ENCODE assay signal across 26 cellular contexts in the genomic region with DNA sequence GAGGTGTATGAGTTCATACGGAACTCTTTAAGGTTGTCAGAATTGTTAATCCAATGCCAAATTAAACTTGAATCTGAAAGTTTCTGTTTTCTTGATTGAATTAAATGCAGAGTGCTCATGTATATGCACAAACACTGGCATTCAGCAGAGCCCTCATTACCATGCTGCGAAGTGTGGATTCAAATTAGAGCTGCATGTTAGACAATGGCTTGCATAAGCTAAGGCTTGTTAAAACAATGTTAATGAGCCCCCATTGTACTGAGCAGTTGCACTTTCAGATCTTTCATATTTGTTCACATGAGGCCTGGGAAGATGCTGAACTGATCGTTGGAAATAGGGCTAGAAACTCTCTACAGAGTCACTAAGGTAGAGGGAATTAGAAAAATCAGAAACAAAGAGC.
A peak's percentile ranks its signal among the peaks of the same experiment; 100 is the strongest.
DNase-seq lines count a peak whose midpoint lies in the region; ATAC-seq, FAIRE-seq and TF ChIP-seq lines count a peak whose summit lies in the region.
"Had no signal": no experiment of that assay in that cellular context is flagged by ENCODE, and none has a peak within 500 bp of the region (broad histone marks: within the 10 kb centered on the region; RNA-seq: fewer than 3 reads in every experiment).

No MANE protein-coding gene starts in this region.

- 50% methylated on average over 3 of the region's 3 CpGs for WGBS in GM12878 (ENCODE audit: insufficient coverage, insufficient replicate concordance, low lambda C conversion rate, missing lambda C conversion rate)

- H3K9ac ChIP-seq in GM12878 (ENCODE audit: control insufficient read depth, insufficient read depth, low read length): no peak overlapping the region
- H3K9ac ChIP-seq in neural progenitor cell: no peak overlapping the region
- H3K9ac ChIP-seq: SK-N-SH had no signal

- no peaks in the 10 kb centered on the region for H3K36me3 Mint-ChIP-seq in neural progenitor cell
- H3K36me3 Mint-ChIP-seq in natural killer cell treated with Interleukin-12 subunit alpha and Interleukin-12 subunit beta and Interleukin-15 and Interleukin-18, amount 100 ng/mL, for 72 hours: no peaks in the 10 kb centered on the region
- no peaks in the 10 kb centered on the region for H3K36me3 Mint-ChIP-seq in activated T-helper 1 cell treated with anti-CD3 and anti-CD28 coated beads, Interleukin-12 subunit alpha, Interleukin-12 subunit beta, Interleukin-2, Interleukin-4 antibody, amounts not matched to agents 30 ng/mL and 10 ng/mL and 1 ng/mL, durations not matched to agents 14 hours and 24 hours and 36 hours (ENCODE audit: low read depth)
- H3K36me3 Mint-ChIP-seq: CD14-positive monocyte; CD8-positive, alpha-beta memory T cell had no signal

- H3K36me3 ChIP-seq in GM12878 (ENCODE audit: control insufficient read depth in 2 of 2, insufficient read depth in 2 of 2, low read length in 1 of 2): no peaks in the 10 kb centered on the region
- H3K36me3 ChIP-seq in neural progenitor cell: no peaks in the 10 kb centered on the region
- H3K36me3 ChIP-seq: BE2C, MG63 had no signal

- H3K27ac ChIP-seq in GM12878 (ENCODE audit: control insufficient read depth, insufficient read depth) (no peak overlapping the region), neural progenitor cell (no peak overlapping the region)
- H3K27ac ChIP-seq: 22Rv1 had no signal

- no peaks in the 10 kb centered on the region for H3K27me3 ChIP-seq in GM12878 (replicated peaks in 1 of 2; ENCODE audit: control insufficient read depth in 2 of 2, insufficient read depth in 2 of 2, low read length in 1 of 2)
- H3K27me3 ChIP-seq in neural progenitor cell: no peaks in the 10 kb centered on the region
- H3K27me3 ChIP-seq: BE2C, MG63 had no signal

- H3K27me3 Mint-ChIP-seq in neural progenitor cell (ENCODE audit: insufficient read depth, low read depth): peaks cover 3% of the 10 kb centered on the region
- H3K27me3 Mint-ChIP-seq in natural killer cell treated with Interleukin-12 subunit alpha and Interleukin-12 subunit beta and Interleukin-15 and Interleukin-18, amount 100 ng/mL, for 72 hours: no peaks in the 10 kb centered on the region
- H3K27me3 Mint-ChIP-seq in activated T-helper 1 cell treated with anti-CD3 and anti-CD28 coated beads, Interleukin-12 subunit alpha, Interleukin-12 subunit beta, Interleukin-2, Interleukin-4 antibody, amounts not matched to agents 30 ng/mL and 10 ng/mL and 1 ng/mL, durations not matched to agents 14 hours and 24 hours and 36 hours (ENCODE audit: insufficient read depth): no peaks in the 10 kb centered on the region
- H3K27me3 Mint-ChIP-seq: CD8-positive, alpha-beta memory T cell had no signal

- in situ Hi-C loops in GM12878 (cut with MboI): no loop called here

- no peak for FAIRE-seq in GM12878 (lab: Jason Lieb, UNC)
- FAIRE-seq: RCC 7860 had no signal

- H4K20me1 ChIP-seq in GM12878 (ENCODE audit: control insufficient read depth, insufficient read depth): no peaks in the 10 kb centered on the region
- no peaks in the 10 kb centered on the region for H4K20me1 ChIP-seq in neural progenitor cell (ENCODE audit: low read depth)

- POLR2A ChIA-PET in GM12878 (lab: Charles Lee): no interaction called here

- no peak for TF ChIP-seq RAD21 in GM12878 (IDR thresholded peaks at IDR 0.05; ENCODE audit: insufficient read depth, low read depth, low read length)

- no peak overlapping the region for H3K27ac Mint-ChIP-seq in neural progenitor cell
- no peak overlapping the region for H3K27ac Mint-ChIP-seq in natural killer cell treated with Interleukin-12 subunit alpha and Interleukin-12 subunit beta and Interleukin-15 and Interleukin-18, amount 100 ng/mL, for 72 hours
- no peak overlapping the region for H3K27ac Mint-ChIP-seq in activated T-helper 1 cell treated with anti-CD3 and anti-CD28 coated beads, Interleukin-12 subunit alpha, Interleukin-12 subunit beta, Interleukin-2, Interleukin-4 antibody, amounts not matched to agents 30 ng/mL and 10 ng/mL and 1 ng/mL, durations not matched to agents 14 hours and 24 hours and 36 hours
- H3K27ac Mint-ChIP-seq: CD14-positive monocyte; CD8-positive, alpha-beta memory T cell had no signal

- no peaks in the 10 kb centered on the region for H3K9me3 Mint-ChIP-seq in neural progenitor cell
- peaks cover 6% of the 10 kb centered on the region for H3K9me3 Mint-ChIP-seq in natural killer cell treated with Interleukin-12 subunit alpha and Interleukin-12 subunit beta and Interleukin-15 and Interleukin-18, amount 100 ng/mL, for 72 hours
- no peaks in the 10 kb centered on the region for H3K9me3 Mint-ChIP-seq in activated T-helper 1 cell treated with anti-CD3 and anti-CD28 coated beads, Interleukin-12 subunit alpha, Interleukin-12 subunit beta, Interleukin-2, Interleukin-4 antibody, amounts not matched to agents 30 ng/mL and 10 ng/mL and 1 ng/mL, durations not matched to agents 14 hours and 24 hours and 36 hours

- SMC1A ChIA-PET in GM12878 (lab: Charles Lee; ENCODE audit: uncharacterized antibody, unreplicated experiment): no interaction called here

- no peak overlapping the region for H3K4me3 Mint-ChIP-seq in neural progenitor cell
- no peak overlapping the region for H3K4me3 Mint-ChIP-seq in natural killer cell treated with Interleukin-12 subunit alpha and Interleukin-12 subunit beta and Interleukin-15 and Interleukin-18, amount 100 ng/mL, for 72 hours
- no peak overlapping the region for H3K4me3 Mint-ChIP-seq in activated T-helper 1 cell treated with anti-CD3 and anti-CD28 coated beads, Interleukin-12 subunit alpha, Interleukin-12 subunit beta, Interleukin-2, Interleukin-4 antibody, amounts not matched to agents 30 ng/mL and 10 ng/mL and 1 ng/mL, durations not matched to agents 14 hours and 24 hours and 36 hours
- H3K4me3 Mint-ChIP-seq: CD14-positive monocyte; CD8-positive, alpha-beta memory T cell had no signal

- no peaks in the 10 kb centered on the region for H3K4me1 ChIP-seq in GM12878 (ENCODE audit: control insufficient read depth, insufficient read depth, low read length)
- no peaks in the 10 kb centered on the region for H3K4me1 ChIP-seq in neural progenitor cell
- H3K4me1 ChIP-seq: BE2C had no signal

- H3K4me1 Mint-ChIP-seq in neural progenitor cell: peaks cover 3% of the 10 kb centered on the region
- no peaks in the 10 kb centered on the region for H3K4me1 Mint-ChIP-seq in natural killer cell treated with Interleukin-12 subunit alpha and Interleukin-12 subunit beta and Interleukin-15 and Interleukin-18, amount 100 ng/mL, for 72 hours (ENCODE audit: low read depth in 2 of 2)
- no peaks in the 10 kb centered on the region for H3K4me1 Mint-ChIP-seq in activated T-helper 1 cell treated with anti-CD3 and anti-CD28 coated beads, Interleukin-12 subunit alpha, Interleukin-12 subunit beta, Interleukin-2, Interleukin-4 antibody, amounts not matched to agents 30 ng/mL and 10 ng/mL and 1 ng/mL, durations not matched to agents 14 hours and 24 hours and 36 hours (ENCODE audit: low read depth)
- H3K4me1 Mint-ChIP-seq: CD14-positive monocyte; CD8-positive, alpha-beta memory T cell had no signal

- ATAC-seq in GM12878: 0 out of 3 replicates have a peak, but pooled peaks have one; percentile 22
- no peak for ATAC-seq in left ventricle myocardium superior
- no peak for ATAC-seq in natural killer cell treated with Interleukin-12 subunit alpha and Interleukin-12 subunit beta and Interleukin-15 and Interleukin-18, amount 100 ng/mL, for 72 hours

- no peaks in the 10 kb centered on the region for H3K79me2 ChIP-seq in GM12878 (ENCODE audit: control insufficient read depth, insufficient read depth, low read length)
- no peaks in the 10 kb centered on the region for H3K79me2 ChIP-seq in neural progenitor cell (ENCODE audit: low read depth)

- TF ChIP-seq POLR2A in GM12878 (IDR thresholded peaks at IDR 0.05; ENCODE audit: low read depth, low read length): no peak

- H3F3A ChIP-seq in neural progenitor cell (ENCODE audit: low read depth): no peaks in the 10 kb centered on the region

- intact Hi-C loops in GM12878 (cut with micrococcal nuclease; ENCODE audit: unreplicated experiment): no loop called here
- intact Hi-C loops in left ventricle myocardium superior (cut with micrococcal nuclease): no loop called here
- intact Hi-C loops in activated T-helper 1 cell treated with anti-CD3 and anti-CD28 coated beads, Interleukin-12 subunit alpha, Interleukin-12 subunit beta, Interleukin-2, Interleukin-4 antibody, amounts not matched to agents 30 ng/mL and 10 ng/mL and 1 ng/mL, durations not matched to agents 14 hours and 24 hours and 36 hours (cut with micrococcal nuclease): no loop called here

- RAD21 ChIA-PET in GM12878 (lab: Charles Lee; ENCODE audit: unreplicated experiment): no interaction called here

- DNase-seq in NCI-H146 (lab: John Stamatoyannopoulos, UW): peak; percentile 0
- no peak for DNase-seq in NCI-H146 treated with DMSO at 0.1 percent for 48 hours (lab: John Stamatoyannopoulos, UW; ENCODE audit: unreplicated experiment)
- no peak for DNase-seq in GM12878 (ENCODE audit: low read depth, low spot score)
- DNase-seq in neural progenitor cell (ENCODE audit: low spot score): no peak
- no peak for DNase-seq in left ventricle myocardium superior
- no peak for DNase-seq in natural killer cell treated with Interleukin-12 subunit alpha and Interleukin-12 subunit beta and Interleukin-15 and Interleukin-18, amount 100 ng/mL, for 72 hours (ENCODE audit: low spot score)
- no peak for DNase-seq in activated T-helper 1 cell treated with anti-CD3 and anti-CD28 coated beads, Interleukin-12 subunit alpha, Interleukin-12 subunit beta, Interleukin-2, Interleukin-4 antibody, amounts not matched to agents 30 ng/mL and 10 ng/mL and 1 ng/mL, durations not matched to agents 14 hours and 24 hours and 36 hours (ENCODE audit: low spot score)
- DNase-seq: BE2C; CD8-positive, alpha-beta memory T cell; DMS153; DND-41; GOT3; HCEC 1CT; IMR-90; KG1; MG63; NCI-H1105 treated with DMSO at 0.1 percent for 48 hours; NCI-H1694; NCI-H2029 treated with DMSO at 0.1 percent for 48 hours; NCI-H2227 treated with DMSO at 0.1 percent for 48 hours; NCI-H526 treated with DMSO at 0.1 percent for 48 hours; SIG-M5; SK-N-SH had no signal

- CTCF ChIA-PET in GM12878 (lab: Yijun Ruan, JAX): no interaction called here

- no peak overlapping the region for H2AFZ ChIP-seq in GM12878 (ENCODE audit: control insufficient read depth, low read depth, low read length)
- H2AFZ ChIP-seq in neural progenitor cell (replicated peaks): peak overlapping the region; percentile 21

- TF ChIP-seq CTCF in GM12878 (IDR thresholded peaks at IDR 0.05 in 2 of 3, conservative IDR thresholded peaks at IDR 0.05 in 1 of 3; ENCODE audit: control insufficient read depth in 2 of 3, extremely low read depth in 1 of 3, insufficient read depth in 1 of 3, low read depth in 3 of 3, low read length in 3 of 3) (no peak), neural progenitor cell (IDR thresholded peaks at IDR 0.05) (no peak)

- H3K9me3 ChIP-seq in GM12878 (replicated peaks; ENCODE audit: control insufficient read depth, insufficient read depth, low read length): no peaks in the 10 kb centered on the region
- H3K9me3 ChIP-seq in neural progenitor cell (ENCODE audit: low read depth): no peaks in the 10 kb centered on the region
- H3K9me3 ChIP-seq: BE2C, MG63, SK-N-SH had no signal

- no peak overlapping the region for H3K4me2 ChIP-seq in GM12878 (ENCODE audit: control insufficient read depth, insufficient read depth)
- H3K4me2 ChIP-seq in neural progenitor cell: no peak overlapping the region
- H3K4me2 ChIP-seq: SK-N-SH had no signal

- H3K4me3 ChIP-seq in GM12878: no peak overlapping the region
- H3K4me3 ChIP-seq in neural progenitor cell: no peak overlapping the region
- H3K4me3 ChIP-seq: MG63 had no signal

- BruUV-seq in GM12878 (replicated peaks; lab: Mats Ljungman, UMichigan): no TSS peak

- TF ChIP-seq EP300 in GM12878 (IDR thresholded peaks at IDR 0.05; ENCODE audit: borderline replicate concordance in 1 of 2, control insufficient read depth in 1 of 2, low read depth in 2 of 2, low read length in 2 of 2): no peak
